In genomic region chr17:48391460-48391859, GRCh38 we compare ENCODE assay signal across 31 cellular contexts. TPM values are rescaled to one million over a fixed set of nuclear protein-coding genes. Genes with fewer than 3 reads are reported as not detected.
DNase-seq lines count a peak whose midpoint lies in the region; ATAC-seq, FAIRE-seq and TF ChIP-seq lines count a peak whose summit lies in the region.
"Had no signal": no experiment of that assay in that cellular context is flagged by ENCODE, and none has a peak within 500 bp of the region (broad histone marks: within the 10 kb centered on the region; RNA-seq: fewer than 3 reads in every experiment).

No MANE protein-coding gene starts in this region.

- no peaks in the 10 kb centered on the region for H3K27me3 Mint-ChIP-seq in activated naive CD4-positive, alpha-beta T cell treated with anti-CD3 and anti-CD28 coated beads, Interleukin-2, amount 10 ng/mL, durations not matched to agents 7 days and 5 days
- no peaks in the 10 kb centered on the region for H3K27me3 Mint-ChIP-seq in activated T-helper 17 cell treated with anti-CD3 and anti-CD28 coated beads, Interleukin-2, amount 50 U/mL, for 72 hours
- H3K27me3 Mint-ChIP-seq in stimulated activated naive B cell treated with anti-CD40 and anti-IgM and Interleukin-4, amounts not matched to agents 10 μg/mL and 1 μg/mL and 100 μg/mL, for 72 hours, result no peaks in the 10 kb centered on the region
- H3K27me3 Mint-ChIP-seq: activated CD4-positive, alpha-beta memory T cell treated with anti-CD3 and anti-CD28 coated beads, Interleukin-2, amount 10 ng/mL, durations not matched to agents 7 days and 5 days had no signal

- H3K9me3 Mint-ChIP-seq in activated naive CD4-positive, alpha-beta T cell treated with anti-CD3 and anti-CD28 coated beads, Interleukin-2, amount 50 U/mL, for 72 hours, result no peaks in the 10 kb centered on the region
- no peaks in the 10 kb centered on the region for H3K9me3 Mint-ChIP-seq in activated naive CD4-positive, alpha-beta T cell treated with anti-CD3 and anti-CD28 coated beads, Interleukin-2, amount 10 ng/mL, durations not matched to agents 7 days and 5 days
- H3K9me3 Mint-ChIP-seq in activated T-helper 17 cell treated with anti-CD3 and anti-CD28 coated beads, Interleukin-2, amount 50 U/mL, for 72 hours, result no peaks in the 10 kb centered on the region
- H3K9me3 Mint-ChIP-seq in stimulated activated naive B cell treated with anti-CD40 and anti-IgM and Interleukin-4, amounts not matched to agents 10 μg/mL and 1 μg/mL and 100 μg/mL, for 72 hours, result no peaks in the 10 kb centered on the region
- H3K9me3 Mint-ChIP-seq: activated CD4-positive, alpha-beta memory T cell treated with anti-CD3 and anti-CD28 coated beads, Interleukin-2, amount 10 ng/mL, durations not matched to agents 7 days and 5 days had no signal

- DNase-seq in activated naive CD4-positive, alpha-beta T cell treated with anti-CD3 and anti-CD28 coated beads, Interleukin-2, amount 50 U/mL, for 72 hours (ENCODE audit: low spot score in 2 of 2), result no peak
- no peak for DNase-seq in activated naive CD4-positive, alpha-beta T cell treated with anti-CD3 and anti-CD28 coated beads, Interleukin-2, amount 10 ng/mL, durations not matched to agents 7 days and 5 days
- no peak for DNase-seq in H54 (ENCODE audit: insufficient read length, low spot score)
- no peak for DNase-seq in stimulated activated naive B cell treated with anti-CD40 and anti-IgM and Interleukin-4, amounts not matched to agents 10 μg/mL and 1 μg/mL and 100 μg/mL, for 72 hours
- DNase-seq in DMS153 treated with DMSO at 0.1 percent for 48 hours (lab: John Stamatoyannopoulos, UW; ENCODE audit: unreplicated experiment), result no peak
- no peak for DNase-seq in NCI-H510A (lab: John Stamatoyannopoulos, UW)
- DNase-seq: activated CD4-positive, alpha-beta memory T cell treated with anti-CD3 and anti-CD28 coated beads, Interleukin-2, amount 10 ng/mL, durations not matched to agents 7 days and 5 days; activated CD8-positive, alpha-beta memory T cell treated with anti-CD3 and anti-CD28 coated beads, Interleukin-2, amount 50 U/mL, for 48 hours; activated gamma-delta T cell treated with Interleukin-2 at 50 U/mL for 16 hours; amniotic stem cell; brain microvascular endothelial cell; COR-L47; DMS53; dorsolateral prefrontal cortex; esophagus squamous epithelium; foreskin melanocyte; heart left ventricle; MM.1S; NCI-H1417; NCI-H2029 treated with DMSO at 0.1 percent for 48 hours; NCI-H2227 treated with DMSO at 0.1 percent for 48 hours; NCI-H69; stimulated activated CD4-positive, alpha-beta T cell treated with anti-CD3 and anti-CD28 coated beads, Interleukin-12 subunit alpha, Interleukin-12 subunit beta, amount 100 ng/mL, for 4 hours; stimulated activated CD4-positive, alpha-beta T cell treated with anti-CD3 and anti-CD28 coated beads, Interleukin-2, amount 100 ng/mL, for 48 hours; SW 1271 had no signal

- H3K4me3 Mint-ChIP-seq in activated naive CD4-positive, alpha-beta T cell treated with anti-CD3 and anti-CD28 coated beads, Interleukin-2, amount 10 ng/mL, durations not matched to agents 7 days and 5 days, result no peak overlapping the region
- peak overlapping the region; percentile 19 for H3K4me3 Mint-ChIP-seq in activated T-helper 17 cell treated with anti-CD3 and anti-CD28 coated beads, Interleukin-2, amount 50 U/mL, for 72 hours
- no peak overlapping the region for H3K4me3 Mint-ChIP-seq in stimulated activated naive B cell treated with anti-CD40 and anti-IgM and Interleukin-4, amounts not matched to agents 10 μg/mL and 1 μg/mL and 100 μg/mL, for 72 hours
- H3K4me3 Mint-ChIP-seq: activated CD4-positive, alpha-beta memory T cell treated with anti-CD3 and anti-CD28 coated beads, Interleukin-2, amount 10 ng/mL, durations not matched to agents 7 days and 5 days had no signal

- FAIRE-seq in H54 (lab: Jason Lieb, UNC), result peak; percentile 45
- FAIRE-seq: endometrium, keratinocyte had no signal

- no peak for TF ChIP-seq POLR2A in H54 (IDR thresholded peaks at IDR 0.05; ENCODE audit: low read depth, low read length)

- H3K27ac Mint-ChIP-seq in activated naive CD4-positive, alpha-beta T cell treated with anti-CD3 and anti-CD28 coated beads, Interleukin-2, amount 50 U/mL, for 72 hours, result peak overlapping the region in 1 of 2 donors; percentile 69
- no peak overlapping the region for H3K27ac Mint-ChIP-seq in activated naive CD4-positive, alpha-beta T cell treated with anti-CD3 and anti-CD28 coated beads, Interleukin-2, amount 10 ng/mL, durations not matched to agents 7 days and 5 days
- H3K27ac Mint-ChIP-seq in activated T-helper 17 cell treated with anti-CD3 and anti-CD28 coated beads, Interleukin-2, amount 50 U/mL, for 72 hours, result peak overlapping the region; percentile 53
- no peak overlapping the region for H3K27ac Mint-ChIP-seq in stimulated activated naive B cell treated with anti-CD40 and anti-IgM and Interleukin-4, amounts not matched to agents 10 μg/mL and 1 μg/mL and 100 μg/mL, for 72 hours
- H3K27ac Mint-ChIP-seq: activated CD4-positive, alpha-beta memory T cell treated with anti-CD3 and anti-CD28 coated beads, Interleukin-2, amount 10 ng/mL, durations not matched to agents 7 days and 5 days; progenitor cell of endocrine pancreas had no signal

- H3K36me3 Mint-ChIP-seq in activated naive CD4-positive, alpha-beta T cell treated with anti-CD3 and anti-CD28 coated beads, Interleukin-2, amount 50 U/mL, for 72 hours, result peaks cover 5 to 49% of the 10 kb centered on the region in 2 donors
- peaks cover 60% of the 10 kb centered on the region for H3K36me3 Mint-ChIP-seq in activated naive CD4-positive, alpha-beta T cell treated with anti-CD3 and anti-CD28 coated beads, Interleukin-2, amount 10 ng/mL, durations not matched to agents 7 days and 5 days
- H3K36me3 Mint-ChIP-seq in activated T-helper 17 cell treated with anti-CD3 and anti-CD28 coated beads, Interleukin-2, amount 50 U/mL, for 72 hours (ENCODE audit: low read depth), result peaks cover 93% of the 10 kb centered on the region
- peaks cover 22 to 25% of the 10 kb centered on the region in 2 donors for H3K36me3 Mint-ChIP-seq in stimulated activated naive B cell treated with anti-CD40 and anti-IgM and Interleukin-4, amounts not matched to agents 10 μg/mL and 1 μg/mL and 100 μg/mL, for 72 hours

- H3K4me1 Mint-ChIP-seq in activated naive CD4-positive, alpha-beta T cell treated with anti-CD3 and anti-CD28 coated beads, Interleukin-2, amount 10 ng/mL, durations not matched to agents 7 days and 5 days, result peaks cover 26% of the 10 kb centered on the region
- peaks cover 27% of the 10 kb centered on the region for H3K4me1 Mint-ChIP-seq in activated T-helper 17 cell treated with anti-CD3 and anti-CD28 coated beads, Interleukin-2, amount 50 U/mL, for 72 hours
- H3K4me1 Mint-ChIP-seq in stimulated activated naive B cell treated with anti-CD40 and anti-IgM and Interleukin-4, amounts not matched to agents 10 μg/mL and 1 μg/mL and 100 μg/mL, for 72 hours, result peaks cover 3 to 7% of the 10 kb centered on the region in 2 donors

- CTCF ChIA-PET in activated naive CD4-positive, alpha-beta T cell treated with anti-CD3 and anti-CD28 coated beads, Interleukin-2, amount 10 ng/mL, durations not matched to agents 7 days and 5 days (lab: Charles Lee), result interaction anchor here (0.7 to 1.5 kb wide), 2 partner anchors 10 to 61 kb away, joined by 3 to 5 read pairs; no protein-coding TSS in a partner anchor

- peak; percentile 57 to 95 for ATAC-seq in activated naive CD4-positive, alpha-beta T cell treated with anti-CD3 and anti-CD28 coated beads, Interleukin-2, amount 50 U/mL, for 72 hours
- ATAC-seq in activated T-helper 17 cell treated with anti-CD3 and anti-CD28 coated beads, Interleukin-2, amount 50 U/mL, for 72 hours (replicated peaks), result peak; percentile 91
- ATAC-seq in stimulated activated naive B cell treated with anti-CD40 and anti-IgM and Interleukin-4, amounts not matched to agents 10 μg/mL and 1 μg/mL and 100 μg/mL, for 72 hours (replicated peaks), result peak; percentile 23 to 53
- ATAC-seq: HCT116, heart left ventricle, sciatic nerve had no signal

RNA-seq across cellular contexts. Expression of gene SKAP1, which starts 38.6 kb away (rescaled TPM):
- total RNA-seq in activated naive CD4-positive, alpha-beta T cell treated with anti-CD3 and anti-CD28 coated beads, Interleukin-2, amount 50 U/mL, for 72 hours, result 10 to 100 TPM; 65.0 to 98.0 TPM
- 100 to 1,000 TPM in 1 of 2 donors, 10 to 100 TPM in 1; 71.4 to 103 TPM for total RNA-seq in activated T-helper 17 cell treated with anti-CD3 and anti-CD28 coated beads, Interleukin-2, amount 50 U/mL, for 72 hours

Comparison
In these comparisons a context has a peak if more than half of its experiments do, and no peak if none do; other contexts are left out.
1. ATAC-seq: peak in every context shown above with its lines; median percentile 91 in activated T-helper 17 cell treated with anti-CD3 and anti-CD28 coated beads, Interleukin-2, amount 50 U/mL, for 72 hours; 76 in activated naive CD4-positive, alpha-beta T cell treated with anti-CD3 and anti-CD28 coated beads, Interleukin-2, amount 50 U/mL, for 72 hours; 38 in stimulated activated naive B cell treated with anti-CD40 and anti-IgM and Interleukin-4, amounts not matched to agents 10 μg/mL and 1 μg/mL and 100 μg/mL, for 72 hours.